ENCODE assay signal across 37 cellular contexts in the genomic region with DNA sequence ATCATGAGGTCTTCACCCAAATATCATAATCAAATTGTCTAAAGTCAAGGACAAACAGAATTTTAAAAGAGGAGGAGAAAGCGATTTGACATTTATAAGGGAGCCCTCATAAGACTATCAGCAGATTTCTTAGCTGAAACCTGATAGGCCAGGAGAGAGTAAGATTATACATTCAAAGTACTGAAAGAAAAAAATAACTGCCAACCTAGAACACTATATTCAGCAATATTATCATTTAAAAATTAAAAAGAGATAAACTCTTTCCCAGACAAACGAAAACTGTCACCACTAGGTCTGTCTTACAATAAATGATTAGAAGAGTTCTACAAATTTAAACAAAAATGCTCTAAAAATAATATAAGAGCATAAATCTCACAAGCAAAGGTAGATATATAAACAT.
"Had no signal": no experiment of that assay in that cellular context is flagged by ENCODE, and none has a peak within 500 bp of the region (broad histone marks: within the 10 kb centered on the region; RNA-seq: fewer than 3 reads in every experiment).

No MANE protein-coding gene starts in this region.

- H3K4me1 ChIP-seq: adrenal gland, ascending aorta, body of pancreas, breast epithelium had no signal

- H3K27me3 ChIP-seq: adrenal gland, ascending aorta, body of pancreas, brain microvascular endothelial cell, breast epithelium, cardiac muscle cell had no signal

- H3K9me3 ChIP-seq: body of pancreas had no signal

- H3K4me1 Mint-ChIP-seq: activated naive CD4-positive, alpha-beta T cell treated with anti-CD3 and anti-CD28 coated beads, Interleukin-2, amount 10 ng/mL, durations not matched to agents 7 days and 5 days; activated naive CD4-positive, alpha-beta T cell treated with anti-CD3 and anti-CD28 coated beads, Interleukin-2, amount 50 U/mL, for 24 hours; activated naive CD8-positive, alpha-beta T cell treated with anti-CD3 and anti-CD28 coated beads for 36 hours; activated naive CD8-positive, alpha-beta T cell treated with anti-CD3 and anti-CD28 coated beads, Interleukin-2, amount 50 U/mL, for 24 hours; activated T-helper 17 cell treated with anti-CD3 and anti-CD28 coated beads, Interleukin-2, amount 50 U/mL, for 72 hours; brain; central memory CD8-positive, alpha-beta T cell had no signal

- H3K36me3 ChIP-seq: adrenal gland, ascending aorta, brain microvascular endothelial cell, breast epithelium, cardiac muscle cell had no signal

- H3K4me3 Mint-ChIP-seq: activated naive CD4-positive, alpha-beta T cell treated with anti-CD3 and anti-CD28 coated beads, Interleukin-2, amount 10 ng/mL, durations not matched to agents 7 days and 5 days; activated naive CD4-positive, alpha-beta T cell treated with anti-CD3 and anti-CD28 coated beads, Interleukin-2, amount 50 U/mL, for 24 hours; activated naive CD8-positive, alpha-beta T cell; activated naive CD8-positive, alpha-beta T cell treated with anti-CD3 and anti-CD28 coated beads for 36 hours; activated naive CD8-positive, alpha-beta T cell treated with anti-CD3 and anti-CD28 coated beads, Interleukin-2, amount 10 ng/mL, durations not matched to agents 7 days and 5 days; activated naive CD8-positive, alpha-beta T cell treated with anti-CD3 and anti-CD28 coated beads, Interleukin-2, amount 50 U/mL, for 24 hours; activated T-cell treated with anti-CD3 and anti-CD28 coated beads, Interleukin-2, amount 50 U/mL, for 24 hours; activated T-cell treated with anti-CD3 and anti-CD28 coated beads, Interleukin-2, amount 50 U/mL, for 4 hours; activated T-cell treated with anti-CD3 and anti-CD28 coated beads, Interleukin-2, amount 50 U/mL, for 72 hours; activated T-helper 1 cell treated with anti-CD3 and anti-CD28 coated beads, Interleukin-12 subunit alpha, Interleukin-12 subunit beta, Interleukin-2, Interleukin-4 antibody, amounts not matched to agents 30 ng/mL and 10 ng/mL and 1 ng/mL, durations not matched to agents 14 hours and 24 hours and 36 hours; activated T-helper 17 cell treated with anti-CD3 and anti-CD28 coated beads, Interleukin-2, amount 50 U/mL, for 72 hours; brain; central memory CD8-positive, alpha-beta T cell had no signal

- H3K27ac Mint-ChIP-seq: activated naive CD4-positive, alpha-beta T cell treated with anti-CD3 and anti-CD28 coated beads, Interleukin-2, amount 10 ng/mL, durations not matched to agents 7 days and 5 days; activated naive CD4-positive, alpha-beta T cell treated with anti-CD3 and anti-CD28 coated beads, Interleukin-2, amount 50 U/mL, for 24 hours; activated naive CD4-positive, alpha-beta T cell treated with anti-CD3 and anti-CD28 coated beads, Interleukin-2, amount 50 U/mL, for 72 hours; activated naive CD8-positive, alpha-beta T cell; activated naive CD8-positive, alpha-beta T cell treated with anti-CD3 and anti-CD28 coated beads for 36 hours; activated naive CD8-positive, alpha-beta T cell treated with anti-CD3 and anti-CD28 coated beads, Interleukin-2, amount 10 ng/mL, durations not matched to agents 7 days and 5 days; activated naive CD8-positive, alpha-beta T cell treated with anti-CD3 and anti-CD28 coated beads, Interleukin-2, amount 50 U/mL, for 24 hours; activated T-cell treated with anti-CD3 and anti-CD28 coated beads, Interleukin-2, amount 50 U/mL, for 24 hours; activated T-cell treated with anti-CD3 and anti-CD28 coated beads, Interleukin-2, amount 50 U/mL, for 72 hours; activated T-helper 1 cell treated with anti-CD3 and anti-CD28 coated beads, Interleukin-12 subunit alpha, Interleukin-12 subunit beta, Interleukin-2, Interleukin-4 antibody, amounts not matched to agents 30 ng/mL and 10 ng/mL and 1 ng/mL, durations not matched to agents 14 hours and 24 hours and 36 hours; activated T-helper 17 cell treated with anti-CD3 and anti-CD28 coated beads, Interleukin-2, amount 50 U/mL, for 72 hours; activated T-helper 2 cell treated with anti-CD3 and anti-CD28 coated beads, Interferon-gamma antibody, Interleukin-2, Interleukin-4, amounts not matched to agents 10 μg/mL and 5 μg/mL and 100 μg/mL, durations not matched to agents 14 hours and 24 hours and 36 hours; brain had no signal

- DNase-seq: activated effector memory CD4-positive, alpha-beta T cell treated with anti-CD3 and anti-CD28 coated beads, Interleukin-2, amount 50 U/mL, for 16 hours; activated effector memory CD4-positive, alpha-beta T cell treated with Interleukin-2 at 50 U/mL for 16 hours; activated gamma-delta T cell; activated gamma-delta T cell treated with Interleukin-2 at 50 U/mL for 16 hours; activated naive CD4-positive, alpha-beta T cell; activated naive CD4-positive, alpha-beta T cell treated with anti-CD3 and anti-CD28 coated beads, Interleukin-2, amount 10 ng/mL, durations not matched to agents 7 days and 5 days; activated naive CD4-positive, alpha-beta T cell treated with anti-CD3 and anti-CD28 coated beads, Interleukin-2, amount 50 U/mL, for 16 hours; activated naive CD4-positive, alpha-beta T cell treated with Interleukin-2 at 50 U/mL for 16 hours; activated naive CD8-positive, alpha-beta T cell treated with anti-CD3 and anti-CD28 coated beads for 36 hours; activated naive CD8-positive, alpha-beta T cell treated with anti-CD3 and anti-CD28 coated beads, Interleukin-2, amount 10 ng/mL, durations not matched to agents 7 days and 5 days; activated naive CD8-positive, alpha-beta T cell treated with anti-CD3 and anti-CD28 coated beads, Interleukin-2, amount 50 U/mL, for 24 hours; activated T-cell treated with anti-CD3 and anti-CD28 coated beads, Interleukin-2, amount 50 U/mL, for 1 hour; activated T-cell treated with anti-CD3 and anti-CD28 coated beads, Interleukin-2, amount 50 U/mL, for 24 hours; activated T-cell treated with anti-CD3 and anti-CD28 coated beads, Interleukin-2, amount 50 U/mL, for 4 hours; activated T-cell treated with anti-CD3 and anti-CD28 coated beads, Interleukin-2, amount 50 U/mL, for 48 hours; activated T-cell treated with anti-CD3 and anti-CD28 coated beads, Interleukin-2, amount 50 U/mL, for 72 hours; adrenal gland; amniotic stem cell; amygdala; anterior cingulate cortex; aorta; body of pancreas; brain microvascular endothelial cell; caudate nucleus; central memory CD4-positive, alpha-beta T cell; cerebellar nuclear complex had no signal

- H3K27ac ChIP-seq: adrenal gland, ascending aorta, body of pancreas, brain microvascular endothelial cell, breast epithelium, cardiac muscle cell had no signal

- H3K36me3 Mint-ChIP-seq: activated naive CD4-positive, alpha-beta T cell treated with anti-CD3 and anti-CD28 coated beads, Interleukin-2, amount 10 ng/mL, durations not matched to agents 7 days and 5 days; activated naive CD4-positive, alpha-beta T cell treated with anti-CD3 and anti-CD28 coated beads, Interleukin-2, amount 50 U/mL, for 72 hours; activated naive CD8-positive, alpha-beta T cell treated with anti-CD3 and anti-CD28 coated beads for 36 hours; activated naive CD8-positive, alpha-beta T cell treated with anti-CD3 and anti-CD28 coated beads, Interleukin-2, amount 10 ng/mL, durations not matched to agents 7 days and 5 days had no signal

- H3K4me3 ChIP-seq: adrenal gland, ascending aorta, body of pancreas, breast epithelium, cardiac muscle cell had no signal

- H3K27me3 Mint-ChIP-seq: activated naive CD4-positive, alpha-beta T cell treated with anti-CD3 and anti-CD28 coated beads, Interleukin-2, amount 10 ng/mL, durations not matched to agents 7 days and 5 days; activated naive CD4-positive, alpha-beta T cell treated with anti-CD3 and anti-CD28 coated beads, Interleukin-2, amount 50 U/mL, for 24 hours; activated T-cell treated with anti-CD3 and anti-CD28 coated beads, Interleukin-2, amount 50 U/mL, for 24 hours; activated T-helper 17 cell treated with anti-CD3 and anti-CD28 coated beads, Interleukin-2, amount 50 U/mL, for 72 hours; central memory CD8-positive, alpha-beta T cell had no signal
